In the genomic region with DNA sequence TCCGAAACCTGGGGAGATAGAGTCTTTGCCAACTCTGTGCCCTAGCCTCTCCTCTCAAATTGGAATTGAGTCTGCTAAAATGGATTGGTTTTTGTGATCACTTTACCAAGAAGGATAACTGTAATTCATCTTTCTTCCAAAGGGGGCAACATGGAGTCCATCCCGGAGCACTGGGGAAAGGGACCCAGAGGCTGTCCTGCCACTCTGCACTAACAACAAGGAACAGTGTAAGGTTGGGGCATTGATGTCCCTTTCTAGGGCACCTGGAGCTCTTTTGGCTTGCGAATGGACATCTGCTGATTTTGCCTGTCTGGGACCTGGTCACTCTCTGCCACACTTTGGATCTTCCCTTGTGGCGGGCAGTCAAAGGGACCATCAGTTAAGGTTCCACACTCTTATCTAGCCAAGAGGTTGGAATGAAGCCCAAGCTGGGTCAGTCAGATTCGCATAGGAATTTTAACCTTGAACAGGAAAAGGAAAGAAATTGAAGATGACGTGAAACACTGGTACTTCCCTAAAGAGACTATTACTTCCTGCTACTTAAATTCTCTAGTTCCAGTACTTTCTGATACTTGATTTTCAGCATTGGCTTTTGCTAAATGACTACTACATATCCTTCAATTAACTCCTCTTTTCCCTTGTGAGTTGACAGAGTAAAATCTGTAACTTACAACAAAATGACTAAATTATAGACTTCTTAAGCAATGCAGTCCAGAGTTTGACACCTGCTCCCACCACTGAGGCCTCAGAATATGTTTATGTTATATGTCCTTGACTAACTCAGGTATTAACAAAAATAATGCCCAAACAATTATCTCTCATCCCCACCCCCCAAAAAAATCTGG, we compare ENCODE assay signal across 8 cellular contexts.
DNase-seq lines count a peak whose midpoint lies in the region; ATAC-seq, FAIRE-seq and TF ChIP-seq lines count a peak whose summit lies in the region.

No MANE protein-coding gene starts in this region.

- FAIRE-seq in K562 (lab: Jason Lieb, UNC), result peak; percentile 72

- H3K9me3 ChIP-seq in K562 (replicated peaks; ENCODE audit: control insufficient read depth, insufficient read depth, low read depth, low read length), result no peaks in the 10 kb centered on the region

- H3K9ac ChIP-seq in K562 (ENCODE audit: insufficient read depth in 1 of 2, low read depth in 2 of 2, low read length in 2 of 2), result no peak overlapping the region

- peak; percentile 26 for DNase-seq in GM10266 (ENCODE audit: extremely low spot score)
- DNase-seq in HT-29 (ENCODE audit: low spot score), result peak; percentile 56
- peak; percentile 55 to 62 (median 58) for DNase-seq in K562 (ENCODE audit: extremely low read depth in 1 of 4, low spot score in 3 of 4)
- DNase-seq in nephron progenitor cell, result no peak
- DNase-seq in NCI-H2029 treated with DMSO at 0.1 percent for 48 hours (lab: John Stamatoyannopoulos, UW), result no peak
- no peak for DNase-seq in pons (ENCODE audit: low spot score)
- DNase-seq in NCI-H446 treated with DMSO at 0.1 percent for 48 hours (lab: John Stamatoyannopoulos, UW), result no peak

- ATAC-seq in K562, result peak; percentile 91
- ATAC-seq in GM21528 (IDR thresholded peaks at IDR 0.05; ENCODE audit: low FRiP score, unreplicated experiment), result no peak

- peaks cover 6% of the 10 kb centered on the region for H3K27me3 Mint-ChIP-seq in nephron progenitor cell (ENCODE audit: low read depth, poor library complexity)

- no peak overlapping the region for H3K4me3 ChIP-seq in K562

- CTCF ChIA-PET in K562 (lab: Yijun Ruan, JAX; ENCODE audit: low intra/inter-chr PET ratio), result no interaction called here

- no peaks in the 10 kb centered on the region for H3K79me2 ChIP-seq in K562 (ENCODE audit: control insufficient read depth, insufficient read depth, low read length)

- H3K4me3 Mint-ChIP-seq in nephron progenitor cell, result no peak overlapping the region

- POLR2A ChIA-PET in K562 (lab: Yijun Ruan, JAX), result interaction anchor here (0.6 kb wide), 1 partner anchor 182 kb away, joined by 3 read pairs; no protein-coding TSS in a partner anchor

- in situ Hi-C loops in K562 (cut with MboI), result no loop called here

- no peaks in the 10 kb centered on the region for H3K36me3 ChIP-seq in K562 (ENCODE audit: control insufficient read depth, insufficient read depth, low read length)

- H3K4me1 ChIP-seq in K562 (replicated peaks in 1 of 2; ENCODE audit: control insufficient read depth in 2 of 2, insufficient read depth in 2 of 2, low read length in 2 of 2), result peaks cover 0 to 22% of the 10 kb centered on the region in 2 experiments; a peak in 3 of 5 replicates

- TF ChIP-seq RAD21 in K562 (CRISPR knock-in tag; conservative IDR thresholded peaks at IDR 0.05 in 1 of 2, IDR thresholded peaks at IDR 0.05 in 1 of 2), result peak; percentile 34 to 47

- no peaks in the 10 kb centered on the region for H4K20me1 ChIP-seq in K562 (replicated peaks; ENCODE audit: control insufficient read depth, insufficient read depth, low read length)

- H3K9me1 ChIP-seq in K562 (ENCODE audit: control insufficient read depth, insufficient read depth, low read length), result no peaks in the 10 kb centered on the region

- H3K27ac ChIP-seq in K562 (ENCODE audit: extremely low read depth, low read depth, low read length), result no peak overlapping the region

- no peak for TF ChIP-seq EP300 in K562 (IDR thresholded peaks at IDR 0.05; ENCODE audit: low read length)

- H3K27me3 ChIP-seq in K562 (ENCODE audit: control insufficient read depth in 2 of 2, insufficient read depth in 2 of 2, low read length in 2 of 2), result no peaks in the 10 kb centered on the region

- H2AFZ ChIP-seq in K562 (ENCODE audit: low read depth, low read length), result peak overlapping the region; percentile 94

- 6% methylated on average over 6 of the region's 6 CpGs for WGBS in K562 (ENCODE audit: insufficient coverage, low coverage, missing lambda C conversion rate)

- intact Hi-C loops in K562 (cut with micrococcal nuclease), result loop anchor here (5.0 to 10.0 kb wide), 2 partner anchors 102 to 244 kb away; no protein-coding TSS in a partner anchor

- H3K4me2 ChIP-seq in K562 (ENCODE audit: insufficient read depth, low read length), result peak overlapping the region; percentile 68

- peak; percentile 22 for TF ChIP-seq CTCF in GM10266 (IDR thresholded peaks at IDR 0.05; ENCODE audit: control insufficient read depth, insufficient read depth, low read depth, missing control alignments)
- TF ChIP-seq CTCF in K562 (IDR thresholded peaks at IDR 0.05 in 2 of 3, conservative IDR thresholded peaks at IDR 0.05 in 1 of 3; ENCODE audit: insufficient read depth in 2 of 3, low read depth in 1 of 3, low read length in 3 of 3), result peak; percentile 50 to 77 (median 52)
- peak; percentile 46 for TF ChIP-seq CTCF in nephron progenitor cell (IDR thresholded peaks at IDR 0.05)

- no peaks in the 10 kb centered on the region for H3K36me3 Mint-ChIP-seq in nephron progenitor cell (ENCODE audit: low read depth)

- no peaks in the 10 kb centered on the region for H3K9me3 Mint-ChIP-seq in nephron progenitor cell

- TF ChIP-seq POLR2A in K562 (conservative IDR thresholded peaks at IDR 0.05), result no peak

- peaks cover 74% of the 10 kb centered on the region for H3K4me1 Mint-ChIP-seq in nephron progenitor cell

- H3K27ac Mint-ChIP-seq in nephron progenitor cell, result no peak overlapping the region

- BruUV-seq in K562 (replicated peaks; lab: Mats Ljungman, UMichigan), result no TSS peak

TF ChIP-seq in K562, 482 proteins besides CTCF, POLR2A, EP300 and RAD21:
- TF ChIP-seq, protein P1, sequence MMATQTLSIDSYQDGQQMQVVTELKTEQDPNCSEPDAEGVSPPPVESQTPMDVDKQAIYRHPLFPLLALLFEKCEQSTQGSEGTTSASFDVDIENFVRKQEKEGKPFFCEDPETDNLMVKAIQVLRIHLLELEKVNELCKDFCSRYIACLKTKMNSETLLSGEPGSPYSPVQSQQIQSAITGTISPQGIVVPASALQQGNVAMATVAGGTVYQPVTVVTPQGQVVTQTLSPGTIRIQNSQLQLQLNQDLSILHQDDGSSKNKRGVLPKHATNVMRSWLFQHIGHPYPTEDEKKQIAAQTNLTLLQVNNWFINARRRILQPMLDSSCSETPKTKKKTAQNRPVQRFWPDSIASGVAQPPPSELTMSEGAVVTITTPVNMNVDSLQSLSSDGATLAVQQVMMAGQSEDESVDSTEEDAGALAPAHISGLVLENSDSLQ (IDR thresholded peaks at IDR 0.05), result 0 out of 2 replicates have a peak, but pooled peaks have one; percentile 23
- no peak for TF ChIP-seq EGR1 (conservative IDR thresholded peaks at IDR 0.05)
- TF ChIP-seq LCOR (CRISPR knock-in tag; IDR thresholded peaks at IDR 0.05), result no peak
- no peak for TF ChIP-seq DDX20 (tag; IDR thresholded peaks at IDR 0.05; ENCODE audit: low read depth)
- TF ChIP-seq, protein P2, sequence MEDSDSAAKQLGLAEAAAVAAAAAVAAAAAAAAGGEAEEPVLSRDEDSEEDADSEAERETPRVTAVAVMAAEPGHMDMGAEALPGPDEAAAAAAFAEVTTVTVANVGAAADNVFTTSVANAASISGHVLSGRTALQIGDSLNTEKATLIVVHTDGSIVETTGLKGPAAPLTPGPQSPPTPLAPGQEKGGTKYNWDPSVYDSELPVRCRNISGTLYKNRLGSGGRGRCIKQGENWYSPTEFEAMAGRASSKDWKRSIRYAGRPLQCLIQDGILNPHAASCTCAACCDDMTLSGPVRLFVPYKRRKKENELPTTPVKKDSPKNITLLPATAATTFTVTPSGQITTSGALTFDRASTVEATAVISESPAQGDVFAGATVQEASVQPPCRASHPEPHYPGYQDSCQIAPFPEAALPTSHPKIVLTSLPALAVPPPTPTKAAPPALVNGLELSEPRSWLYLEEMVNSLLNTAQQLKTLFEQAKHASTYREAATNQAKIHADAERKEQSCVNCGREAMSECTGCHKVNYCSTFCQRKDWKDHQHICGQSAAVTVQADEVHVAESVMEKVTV (CRISPR knock-in tag; IDR thresholded peaks at IDR 0.05), result peak; percentile 9; the same call in 1 of the 2 replicates
- no peak for TF ChIP-seq NFE2 (IDR thresholded peaks at IDR 0.05; ENCODE audit: low read depth)
- TF ChIP-seq PYGO2 (tag; IDR thresholded peaks at IDR 0.05), result no peak
- 0 out of 2 replicates have a peak, but pooled peaks have one; percentile 16 for TF ChIP-seq ESRRA (IDR thresholded peaks at IDR 0.05; ENCODE audit: borderline replicate concordance, low read depth)
- peak; percentile 33 for TF ChIP-seq NFIC (IDR thresholded peaks at IDR 0.05)
- TF ChIP-seq STAT5A (IDR thresholded peaks at IDR 0.05; ENCODE audit: borderline replicate concordance, low read length), result no peak

Comparison
In these comparisons a context has a peak if more than half of its experiments do, and no peak if none do; other contexts are left out.
1. DNase-seq: peak in GM10266 (single experiment), HT-29 (single experiment) and K562 (4 of 4); none in nephron progenitor cell (single experiment), NCI-H2029 treated with DMSO at 0.1 percent for 48 hours (single experiment), pons (single experiment) and NCI-H446 treated with DMSO at 0.1 percent for 48 hours (single experiment).
2. Peak in every context shown above with its lines, with median percentiles within 50 percentile points of each other: CTCF ChIP-seq.